ENCODE assay signal across 1 cellular context in the genomic region with DNA sequence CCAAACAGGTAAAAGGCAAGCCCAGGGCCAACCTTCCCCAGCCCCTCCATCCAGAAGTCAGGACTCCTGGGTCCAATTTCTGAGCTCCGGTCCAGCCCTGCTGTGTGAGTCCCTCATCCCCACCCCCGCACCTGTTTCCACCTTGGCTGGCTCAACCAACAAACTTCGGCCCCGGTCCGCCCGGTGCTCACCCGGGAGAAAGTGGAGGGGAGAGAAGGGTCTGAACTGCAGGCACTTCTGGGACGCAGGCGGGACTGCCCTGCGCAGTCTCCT.
TF ChIP-seq lines count a peak whose summit lies in the region.

No MANE protein-coding gene starts in this region.

TF ChIP-seq in HepG2, 621 proteins besides CTCF, POLR2A, EP300 and RAD21 (continued from another document and continues in another):
- TF ChIP-seq, protein P1, sequence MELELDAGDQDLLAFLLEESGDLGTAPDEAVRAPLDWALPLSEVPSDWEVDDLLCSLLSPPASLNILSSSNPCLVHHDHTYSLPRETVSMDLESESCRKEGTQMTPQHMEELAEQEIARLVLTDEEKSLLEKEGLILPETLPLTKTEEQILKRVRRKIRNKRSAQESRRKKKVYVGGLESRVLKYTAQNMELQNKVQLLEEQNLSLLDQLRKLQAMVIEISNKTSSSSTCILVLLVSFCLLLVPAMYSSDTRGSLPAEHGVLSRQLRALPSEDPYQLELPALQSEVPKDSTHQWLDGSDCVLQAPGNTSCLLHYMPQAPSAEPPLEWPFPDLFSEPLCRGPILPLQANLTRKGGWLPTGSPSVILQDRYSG (CRISPR knock-in tag; IDR thresholded peaks at IDR 0.05): no peak
- TF ChIP-seq ZZZ3 (CRISPR knock-in tag; IDR thresholded peaks at IDR 0.05; ENCODE audit: borderline replicate concordance) (peak; percentile 20; the same call in 1 of the 2 replicates), NR3C1 (CRISPR knock-in tag; IDR thresholded peaks at IDR 0.05) (no peak), ZNF619 (CRISPR knock-in tag; IDR thresholded peaks at IDR 0.05) (0 out of 2 replicates have a peak, but pooled peaks have one; percentile 44), MED1 (CRISPR knock-in tag; IDR thresholded peaks at IDR 0.05) (0 out of 2 replicates have a peak, but pooled peaks have one; percentile 1), KLF16 (CRISPR knock-in tag; IDR thresholded peaks at IDR 0.05) (0 out of 4 replicates have a peak, but pooled peaks of 1 of the 2 experiments have one; percentile 9), AGO2 (optimal IDR thresholded peaks at IDR 0.05; ENCODE audit: low read depth, low read length) (no peak), ZNF605 (CRISPR knock-in tag; IDR thresholded peaks at IDR 0.05) (peak; percentile 29; the same call in 1 of the 2 replicates), HIVEP1 (CRISPR knock-in tag; IDR thresholded peaks at IDR 0.05) (0 out of 2 replicates have a peak, but pooled peaks have one; percentile 20), ADNP (CRISPR knock-in tag; IDR thresholded peaks at IDR 0.05) (no peak), NONO (IDR thresholded peaks at IDR 0.05) (no peak), NONO (CRISPR knock-in tag; conservative IDR thresholded peaks at IDR 0.05) (0 out of 2 replicates have a peak, but pooled peaks have one; percentile 24), FOXA3 (CRISPR knock-in tag; IDR thresholded peaks at IDR 0.05) (no peak), ZNF263 (CRISPR knock-in tag; IDR thresholded peaks at IDR 0.05) (peak; percentile 43; the same call in 1 of the 2 replicates), TARDBP (CRISPR knock-in tag; IDR thresholded peaks at IDR 0.05) (no peak), CREM (IDR thresholded peaks at IDR 0.05) (no peak), CREM (CRISPR knock-in tag; IDR thresholded peaks at IDR 0.05) (no peak), NFE2L1 (CRISPR knock-in tag; IDR thresholded peaks at IDR 0.05; ENCODE audit: borderline replicate concordance) (no peak), BORCS8-MEF2B (CRISPR knock-in tag; IDR thresholded peaks at IDR 0.05) (0 out of 2 replicates have a peak, but pooled peaks have one; percentile 2), ZNF589 (CRISPR knock-in tag; conservative IDR thresholded peaks at IDR 0.05) (0 out of 2 replicates have a peak, but pooled peaks have one; percentile 61), MATR3 (CRISPR knock-in tag; IDR thresholded peaks at IDR 0.05) (no peak), KDM2A (CRISPR knock-in tag; IDR thresholded peaks at IDR 0.05; ENCODE audit: borderline replicate concordance, low read depth) (no peak)
- TF ChIP-seq, protein P2, sequence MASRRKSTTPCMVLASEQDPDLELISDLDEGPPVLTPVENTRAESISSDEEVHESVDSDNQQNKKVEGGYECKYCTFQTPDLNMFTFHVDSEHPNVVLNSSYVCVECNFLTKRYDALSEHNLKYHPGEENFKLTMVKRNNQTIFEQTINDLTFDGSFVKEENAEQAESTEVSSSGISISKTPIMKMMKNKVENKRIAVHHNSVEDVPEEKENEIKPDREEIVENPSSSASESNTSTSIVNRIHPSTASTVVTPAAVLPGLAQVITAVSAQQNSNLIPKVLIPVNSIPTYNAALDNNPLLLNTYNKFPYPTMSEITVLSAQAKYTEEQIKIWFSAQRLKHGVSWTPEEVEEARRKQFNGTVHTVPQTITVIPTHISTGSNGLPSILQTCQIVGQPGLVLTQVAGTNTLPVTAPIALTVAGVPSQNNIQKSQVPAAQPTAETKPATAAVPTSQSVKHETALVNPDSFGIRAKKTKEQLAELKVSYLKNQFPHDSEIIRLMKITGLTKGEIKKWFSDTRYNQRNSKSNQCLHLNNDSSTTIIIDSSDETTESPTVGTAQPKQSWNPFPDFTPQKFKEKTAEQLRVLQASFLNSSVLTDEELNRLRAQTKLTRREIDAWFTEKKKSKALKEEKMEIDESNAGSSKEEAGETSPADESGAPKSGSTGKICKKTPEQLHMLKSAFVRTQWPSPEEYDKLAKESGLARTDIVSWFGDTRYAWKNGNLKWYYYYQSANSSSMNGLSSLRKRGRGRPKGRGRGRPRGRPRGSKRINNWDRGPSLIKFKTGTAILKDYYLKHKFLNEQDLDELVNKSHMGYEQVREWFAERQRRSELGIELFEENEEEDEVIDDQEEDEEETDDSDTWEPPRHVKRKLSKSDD (CRISPR knock-in tag; IDR thresholded peaks at IDR 0.05; ENCODE audit: low read depth): no peak
- TF ChIP-seq, protein P3, sequence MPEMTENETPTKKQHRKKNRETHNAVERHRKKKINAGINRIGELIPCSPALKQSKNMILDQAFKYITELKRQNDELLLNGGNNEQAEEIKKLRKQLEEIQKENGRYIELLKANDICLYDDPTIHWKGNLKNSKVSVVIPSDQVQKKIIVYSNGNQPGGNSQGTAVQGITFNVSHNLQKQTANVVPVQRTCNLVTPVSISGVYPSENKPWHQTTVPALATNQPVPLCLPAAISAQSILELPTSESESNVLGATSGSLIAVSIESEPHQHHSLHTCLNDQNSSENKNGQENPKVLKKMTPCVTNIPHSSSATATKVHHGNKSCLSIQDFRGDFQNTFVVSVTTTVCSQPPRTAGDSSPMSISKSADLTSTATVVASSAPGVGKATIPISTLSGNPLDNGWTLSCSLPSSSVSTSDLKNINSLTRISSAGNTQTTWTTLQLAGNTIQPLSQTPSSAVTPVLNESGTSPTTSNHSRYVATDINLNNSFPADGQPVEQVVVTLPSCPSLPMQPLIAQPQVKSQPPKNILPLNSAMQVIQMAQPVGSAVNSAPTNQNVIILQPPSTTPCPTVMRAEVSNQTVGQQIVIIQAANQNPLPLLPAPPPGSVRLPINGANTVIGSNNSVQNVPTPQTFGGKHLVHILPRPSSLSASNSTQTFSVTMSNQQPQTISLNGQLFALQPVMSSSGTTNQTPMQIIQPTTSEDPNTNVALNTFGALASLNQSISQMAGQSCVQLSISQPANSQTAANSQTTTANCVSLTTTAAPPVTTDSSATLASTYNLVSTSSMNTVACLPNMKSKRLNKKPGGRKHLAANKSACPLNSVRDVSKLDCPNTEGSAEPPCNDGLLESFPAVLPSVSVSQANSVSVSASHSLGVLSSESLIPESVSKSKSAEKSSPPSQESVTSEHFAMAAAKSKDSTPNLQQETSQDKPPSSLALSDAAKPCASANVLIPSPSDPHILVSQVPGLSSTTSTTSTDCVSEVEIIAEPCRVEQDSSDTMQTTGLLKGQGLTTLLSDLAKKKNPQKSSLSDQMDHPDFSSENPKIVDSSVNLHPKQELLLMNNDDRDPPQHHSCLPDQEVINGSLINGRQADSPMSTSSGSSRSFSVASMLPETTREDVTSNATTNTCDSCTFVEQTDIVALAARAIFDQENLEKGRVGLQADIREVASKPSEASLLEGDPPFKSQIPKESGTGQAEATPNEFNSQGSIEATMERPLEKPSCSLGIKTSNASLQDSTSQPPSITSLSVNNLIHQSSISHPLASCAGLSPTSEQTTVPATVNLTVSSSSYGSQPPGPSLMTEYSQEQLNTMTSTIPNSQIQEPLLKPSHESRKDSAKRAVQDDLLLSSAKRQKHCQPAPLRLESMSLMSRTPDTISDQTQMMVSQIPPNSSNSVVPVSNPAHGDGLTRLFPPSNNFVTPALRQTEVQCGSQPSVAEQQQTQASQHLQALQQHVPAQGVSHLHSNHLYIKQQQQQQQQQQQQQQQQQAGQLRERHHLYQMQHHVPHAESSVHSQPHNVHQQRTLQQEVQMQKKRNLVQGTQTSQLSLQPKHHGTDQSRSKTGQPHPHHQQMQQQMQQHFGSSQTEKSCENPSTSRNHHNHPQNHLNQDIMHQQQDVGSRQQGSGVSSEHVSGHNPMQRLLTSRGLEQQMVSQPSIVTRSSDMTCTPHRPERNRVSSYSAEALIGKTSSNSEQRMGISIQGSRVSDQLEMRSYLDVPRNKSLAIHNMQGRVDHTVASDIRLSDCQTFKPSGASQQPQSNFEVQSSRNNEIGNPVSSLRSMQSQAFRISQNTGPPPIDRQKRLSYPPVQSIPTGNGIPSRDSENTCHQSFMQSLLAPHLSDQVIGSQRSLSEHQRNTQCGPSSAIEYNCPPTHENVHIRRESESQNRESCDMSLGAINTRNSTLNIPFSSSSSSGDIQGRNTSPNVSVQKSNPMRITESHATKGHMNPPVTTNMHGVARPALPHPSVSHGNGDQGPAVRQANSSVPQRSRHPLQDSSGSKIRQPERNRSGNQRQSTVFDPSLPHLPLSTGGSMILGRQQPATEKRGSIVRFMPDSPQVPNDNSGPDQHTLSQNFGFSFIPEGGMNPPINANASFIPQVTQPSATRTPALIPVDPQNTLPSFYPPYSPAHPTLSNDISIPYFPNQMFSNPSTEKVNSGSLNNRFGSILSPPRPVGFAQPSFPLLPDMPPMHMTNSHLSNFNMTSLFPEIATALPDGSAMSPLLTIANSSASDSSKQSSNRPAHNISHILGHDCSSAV (CRISPR knock-in tag; IDR thresholded peaks at IDR 0.05; ENCODE audit: borderline replicate concordance): peak; percentile 79; the same call in 1 of the 2 replicates
- TF ChIP-seq, protein P4, sequence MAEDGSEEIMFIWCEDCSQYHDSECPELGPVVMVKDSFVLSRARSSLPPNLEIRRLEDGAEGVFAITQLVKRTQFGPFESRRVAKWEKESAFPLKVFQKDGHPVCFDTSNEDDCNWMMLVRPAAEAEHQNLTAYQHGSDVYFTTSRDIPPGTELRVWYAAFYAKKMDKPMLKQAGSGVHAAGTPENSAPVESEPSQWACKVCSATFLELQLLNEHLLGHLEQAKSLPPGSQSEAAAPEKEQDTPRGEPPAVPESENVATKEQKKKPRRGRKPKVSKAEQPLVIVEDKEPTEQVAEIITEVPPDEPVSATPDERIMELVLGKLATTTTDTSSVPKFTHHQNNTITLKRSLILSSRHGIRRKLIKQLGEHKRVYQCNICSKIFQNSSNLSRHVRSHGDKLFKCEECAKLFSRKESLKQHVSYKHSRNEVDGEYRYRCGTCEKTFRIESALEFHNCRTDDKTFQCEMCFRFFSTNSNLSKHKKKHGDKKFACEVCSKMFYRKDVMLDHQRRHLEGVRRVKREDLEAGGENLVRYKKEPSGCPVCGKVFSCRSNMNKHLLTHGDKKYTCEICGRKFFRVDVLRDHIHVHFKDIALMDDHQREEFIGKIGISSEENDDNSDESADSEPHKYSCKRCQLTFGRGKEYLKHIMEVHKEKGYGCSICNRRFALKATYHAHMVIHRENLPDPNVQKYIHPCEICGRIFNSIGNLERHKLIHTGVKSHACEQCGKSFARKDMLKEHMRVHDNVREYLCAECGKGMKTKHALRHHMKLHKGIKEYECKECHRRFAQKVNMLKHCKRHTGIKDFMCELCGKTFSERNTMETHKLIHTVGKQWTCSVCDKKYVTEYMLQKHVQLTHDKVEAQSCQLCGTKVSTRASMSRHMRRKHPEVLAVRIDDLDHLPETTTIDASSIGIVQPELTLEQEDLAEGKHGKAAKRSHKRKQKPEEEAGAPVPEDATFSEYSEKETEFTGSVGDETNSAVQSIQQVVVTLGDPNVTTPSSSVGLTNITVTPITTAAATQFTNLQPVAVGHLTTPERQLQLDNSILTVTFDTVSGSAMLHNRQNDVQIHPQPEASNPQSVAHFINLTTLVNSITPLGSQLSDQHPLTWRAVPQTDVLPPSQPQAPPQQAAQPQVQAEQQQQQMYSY (CRISPR knock-in tag; IDR thresholded peaks at IDR 0.05): peak; percentile 22; the same call in 1 of the 2 replicates
- TF ChIP-seq, protein P5, sequence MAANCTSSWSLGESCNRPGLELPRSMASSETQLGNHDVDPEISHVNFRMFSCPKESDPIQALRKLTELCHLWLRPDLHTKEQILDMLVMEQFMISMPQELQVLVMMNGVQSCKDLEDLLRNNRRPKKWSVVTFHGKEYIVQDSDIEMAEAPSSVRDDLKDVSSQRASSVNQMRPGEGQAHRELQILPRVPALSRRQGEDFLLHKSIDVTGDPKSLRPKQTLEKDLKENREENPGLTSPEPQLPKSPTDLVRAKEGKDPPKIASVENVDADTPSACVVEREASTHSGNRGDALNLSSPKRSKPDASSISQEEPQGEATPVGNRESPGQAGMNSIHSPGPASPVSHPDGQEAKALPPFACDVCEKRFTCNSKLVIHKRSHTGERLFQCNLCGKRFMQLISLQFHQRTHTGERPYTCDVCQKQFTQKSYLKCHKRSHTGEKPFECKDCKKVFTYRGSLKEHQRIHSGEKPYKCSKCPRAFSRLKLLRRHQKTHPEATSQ (CRISPR knock-in tag; IDR thresholded peaks at IDR 0.05; ENCODE audit: borderline replicate concordance): 0 out of 2 replicates have a peak, but pooled peaks have one; percentile 16
- TF ChIP-seq, protein P6, sequence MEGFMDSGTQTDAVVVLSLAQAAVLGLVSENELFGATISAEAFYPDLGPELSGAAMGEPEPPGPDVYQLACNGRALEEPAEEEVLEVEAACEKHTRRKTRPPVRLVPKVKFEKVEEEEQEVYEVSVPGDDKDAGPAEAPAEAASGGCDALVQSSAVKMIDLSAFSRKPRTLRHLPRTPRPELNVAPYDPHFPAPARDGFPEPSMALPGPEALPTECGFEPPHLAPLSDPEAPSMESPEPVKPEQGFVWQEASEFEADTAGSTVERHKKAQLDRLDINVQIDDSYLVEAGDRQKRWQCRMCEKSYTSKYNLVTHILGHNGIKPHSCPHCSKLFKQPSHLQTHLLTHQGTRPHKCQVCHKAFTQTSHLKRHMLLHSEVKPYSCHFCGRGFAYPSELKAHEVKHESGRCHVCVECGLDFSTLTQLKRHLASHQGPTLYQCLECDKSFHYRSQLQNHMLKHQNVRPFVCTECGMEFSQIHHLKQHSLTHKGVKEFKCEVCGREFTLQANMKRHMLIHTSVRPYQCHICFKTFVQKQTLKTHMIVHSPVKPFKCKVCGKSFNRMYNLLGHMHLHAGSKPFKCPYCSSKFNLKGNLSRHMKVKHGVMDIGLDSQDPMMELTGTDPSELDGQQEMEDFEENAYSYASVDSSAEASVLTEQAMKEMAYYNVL (CRISPR knock-in tag; IDR thresholded peaks at IDR 0.05; ENCODE audit: borderline replicate concordance): 0 out of 2 replicates have a peak, but pooled peaks have one; percentile 31
- TF ChIP-seq, protein P7, sequence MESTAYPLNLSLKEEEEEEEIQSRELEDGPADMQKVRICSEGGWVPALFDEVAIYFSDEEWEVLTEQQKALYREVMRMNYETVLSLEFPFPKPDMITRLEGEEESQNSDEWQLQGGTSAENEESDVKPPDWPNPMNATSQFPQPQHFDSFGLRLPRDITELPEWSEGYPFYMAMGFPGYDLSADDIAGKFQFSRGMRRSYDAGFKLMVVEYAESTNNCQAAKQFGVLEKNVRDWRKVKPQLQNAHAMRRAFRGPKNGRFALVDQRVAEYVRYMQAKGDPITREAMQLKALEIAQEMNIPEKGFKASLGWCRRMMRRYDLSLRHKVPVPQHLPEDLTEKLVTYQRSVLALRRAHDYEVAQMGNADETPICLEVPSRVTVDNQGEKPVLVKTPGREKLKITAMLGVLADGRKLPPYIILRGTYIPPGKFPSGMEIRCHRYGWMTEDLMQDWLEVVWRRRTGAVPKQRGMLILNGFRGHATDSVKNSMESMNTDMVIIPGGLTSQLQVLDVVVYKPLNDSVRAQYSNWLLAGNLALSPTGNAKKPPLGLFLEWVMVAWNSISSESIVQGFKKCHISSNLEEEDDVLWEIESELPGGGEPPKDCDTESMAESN (CRISPR knock-in tag; conservative IDR thresholded peaks at IDR 0.05): no peak
- TF ChIP-seq, protein P8, sequence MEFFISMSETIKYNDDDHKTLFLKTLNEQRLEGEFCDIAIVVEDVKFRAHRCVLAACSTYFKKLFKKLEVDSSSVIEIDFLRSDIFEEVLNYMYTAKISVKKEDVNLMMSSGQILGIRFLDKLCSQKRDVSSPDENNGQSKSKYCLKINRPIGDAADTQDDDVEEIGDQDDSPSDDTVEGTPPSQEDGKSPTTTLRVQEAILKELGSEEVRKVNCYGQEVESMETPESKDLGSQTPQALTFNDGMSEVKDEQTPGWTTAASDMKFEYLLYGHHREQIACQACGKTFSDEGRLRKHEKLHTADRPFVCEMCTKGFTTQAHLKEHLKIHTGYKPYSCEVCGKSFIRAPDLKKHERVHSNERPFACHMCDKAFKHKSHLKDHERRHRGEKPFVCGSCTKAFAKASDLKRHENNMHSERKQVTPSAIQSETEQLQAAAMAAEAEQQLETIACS (CRISPR knock-in tag; IDR thresholded peaks at IDR 0.05): 0 out of 2 replicates have a peak, but pooled peaks have one; percentile 11
